ENCODE assay signal across 11 cellular contexts in genomic region chr17:38334480-38335364, GRCh38. TPM values are rescaled to one million over a fixed set of nuclear protein-coding genes. Genes with fewer than 3 reads are reported as not detected.
DNase-seq lines count a peak whose midpoint lies in the region; ATAC-seq and TF ChIP-seq lines count a peak whose summit lies in the region.
"Had no signal": no experiment of that assay in that cellular context is flagged by ENCODE, and none has a peak within 500 bp of the region (broad histone marks: within the 10 kb centered on the region; RNA-seq: fewer than 3 reads in every experiment).

No MANE protein-coding gene starts in this region.

- H2AK5ac ChIP-seq in H9 (ENCODE audit: insufficient read length, low read length): no peak overlapping the region

- H3K27ac Mint-ChIP-seq in CD14-positive monocyte: peak overlapping the region in 1 of 7 donors; percentile 21
- H3K27ac Mint-ChIP-seq in H9: no peak overlapping the region
- H3K27ac Mint-ChIP-seq: CD8-positive, alpha-beta memory T cell had no signal

- no peak overlapping the region for H2BK120ac ChIP-seq in H9 (ENCODE audit: low read depth, low read length, poor library complexity, severe bottlenecking)

- no peak overlapping the region for H3K4me2 ChIP-seq in H9 (ENCODE audit: insufficient read depth, insufficient read length, low read length)

- no peak overlapping the region for H3K56ac ChIP-seq in H9 (ENCODE audit: insufficient read length, low read depth, low read length)

- no peak overlapping the region for H3K4ac ChIP-seq in H9 (ENCODE audit: low read depth, low read length)

- H3K9me3 Mint-ChIP-seq in CD14-positive monocyte (peaks cover 0 to 2% (median 0%) of the 10 kb centered on the region in 7 donors), H9 (no peaks in the 10 kb centered on the region)

- H2BK20ac ChIP-seq in H9 (ENCODE audit: low read depth, low read length, poor library complexity, severe bottlenecking): no peak overlapping the region

- WGBS in H9 (ENCODE audit: extremely low coverage, insufficient read length, low lambda C conversion rate): no CpG with 5 or more reads among the region's 30 CpGs

- H2BK15ac ChIP-seq in H9 (ENCODE audit: low read depth, low read length): no peak overlapping the region

- H4K91ac ChIP-seq in H9 (ENCODE audit: insufficient read length, low read depth, low read length): no peak overlapping the region

- no peak overlapping the region for H2BK5ac ChIP-seq in H9 (ENCODE audit: insufficient read length, low read length)

- H3K14ac ChIP-seq in H9 (ENCODE audit: insufficient read depth, low read length): no peak overlapping the region

- no peak overlapping the region for H3K23ac ChIP-seq in H9 (ENCODE audit: insufficient read length, low read depth, low read length)

- H3K79me1 ChIP-seq in H9 (ENCODE audit: insufficient read depth, low read depth, low read length, poor library complexity, severe bottlenecking): no peaks in the 10 kb centered on the region

- no peaks in the 10 kb centered on the region for H3K23me2 ChIP-seq in H9 (ENCODE audit: insufficient read length, low read depth, low read length, poor library complexity, severe bottlenecking)

- H3K4me1 Mint-ChIP-seq in CD14-positive monocyte (no peaks in the 10 kb centered on the region), H9 (peaks cover 17 to 25% of the 10 kb centered on the region in 2 experiments)
- H3K4me1 Mint-ChIP-seq: CD8-positive, alpha-beta memory T cell had no signal

- no peak overlapping the region for H4K8ac ChIP-seq in H9 (replicated peaks; ENCODE audit: insufficient read length, low read depth, low read length)

- no peaks in the 10 kb centered on the region for H3K9me3 ChIP-seq in H9 (ENCODE audit: control insufficient read depth, low read depth, low read length)
- H3K9me3 ChIP-seq: Caco-2 had no signal

- no peak for TF ChIP-seq CTCF in CD14-positive monocyte (IDR thresholded peaks at IDR 0.05)
- no peak for TF ChIP-seq CTCF in H9 (conservative IDR thresholded peaks at IDR 0.05)

- H4K20me1 ChIP-seq in H9 (ENCODE audit: control insufficient read depth, insufficient read depth, insufficient read length): no peaks in the 10 kb centered on the region

- DNase-seq in CD14-positive monocyte (ENCODE audit: low spot score): peak; percentile 27
- peak; percentile 33 for DNase-seq in H9
- peak; percentile 49 for DNase-seq in islet precursor cell
- DNase-seq in sciatic nerve (ENCODE audit: low spot score): peak; percentile 37
- no peak for DNase-seq in AG08396 (ENCODE audit: low spot score)
- DNase-seq: Caco-2; CD8-positive, alpha-beta memory T cell; GF-D8 had no signal

- H2BK12ac ChIP-seq in H9 (ENCODE audit: insufficient read length, low read depth, low read length): no peak overlapping the region

- H3K4me1 ChIP-seq in H9 (ENCODE audit: insufficient read depth, low read length): no peaks in the 10 kb centered on the region

- H3K27me3 ChIP-seq in H9 (ENCODE audit: insufficient read depth, low read length): no peaks in the 10 kb centered on the region; the same call in 1 of the 2 replicates

- no peak overlapping the region for H2AFZ ChIP-seq in H9 (ENCODE audit: low read length)

- H3K36me3 Mint-ChIP-seq in CD14-positive monocyte: no peaks in the 10 kb centered on the region
- H3K36me3 Mint-ChIP-seq in H9 (ENCODE audit: insufficient read depth in 1 of 3, low read depth in 3 of 3): no peaks in the 10 kb centered on the region
- H3K36me3 Mint-ChIP-seq: CD8-positive, alpha-beta memory T cell had no signal

- H3K18ac ChIP-seq in H9 (ENCODE audit: insufficient read length, low read depth, low read length): no peak overlapping the region

- H3T11ph ChIP-seq in H9 (ENCODE audit: low read length): no peak overlapping the region

- H3K4me3 Mint-ChIP-seq in CD14-positive monocyte: no peak overlapping the region
- no peak overlapping the region for H3K4me3 Mint-ChIP-seq in H9
- H3K4me3 Mint-ChIP-seq: CD8-positive, alpha-beta memory T cell had no signal

- H3K9ac ChIP-seq in H9 (ENCODE audit: extremely low read depth, insufficient read length, low read length): no peak overlapping the region

- ATAC-seq in sciatic nerve (no peak), GM21619 (IDR thresholded peaks at IDR 0.05; ENCODE audit: unreplicated experiment) (no peak), HG03196 (IDR thresholded peaks at IDR 0.05; ENCODE audit: unreplicated experiment) (no peak)

- intact Hi-C loops in CD14-positive monocyte (cut with micrococcal nuclease): no loop called here
- intact Hi-C loops in sciatic nerve (cut with DNase I): no loop called here

- no peak overlapping the region for H3K27ac ChIP-seq in H9 (ENCODE audit: insufficient read length, low read depth, low read length)

- H3K79me2 ChIP-seq in H9 (ENCODE audit: insufficient read depth, low read length): no peaks in the 10 kb centered on the region

- no peak overlapping the region for H4K5ac ChIP-seq in H9 (ENCODE audit: insufficient read length, low read depth, low read length)

- H3K27me3 Mint-ChIP-seq in CD14-positive monocyte (ENCODE audit: low read depth in 3 of 3) (peaks cover 0 to 6% (median 4%) of the 10 kb centered on the region in 3 donors), H9 (ENCODE audit: low read depth) (peaks cover 9% of the 10 kb centered on the region; the same call in 1 of the 2 replicates)

RNA-seq across cellular contexts. Expression of gene GPR179, which starts 9.0 kb away (rescaled TPM):
- polyA plus RNA-seq in CD14-positive monocyte: not detected
- total RNA-seq in H9 (2021) (not detected in 2 replicates), sciatic nerve (0.22 TPM)
- polyA plus RNA-seq: BJ; CD8-positive, alpha-beta memory T cell had no signal

RNA-seq across cellular contexts. Expression of gene SOCS7, which starts 16.9 kb away (rescaled TPM):
- polyA plus RNA-seq in CD14-positive monocyte: under 1 TPM; 0.14 to 0.15 TPM
- total RNA-seq in H9 (2021) (28.7 and 31.0 TPM in 2 replicates), sciatic nerve (24.6 TPM)

RNA-seq across cellular contexts. Expression of gene MRPL45, which starts 37.8 kb away (rescaled TPM):
- 10 to 100 TPM; 19.8 to 20.8 TPM for polyA plus RNA-seq in CD14-positive monocyte
- total RNA-seq in H9 (2021): 57.7 and 59.9 TPM in 2 replicates
- 21.8 TPM for total RNA-seq in sciatic nerve
